In genomic region chr16:55123652-55124051, GRCh38 we compare ENCODE assay signal across 28 cellular contexts.
"Had no signal": no experiment of that assay in that cellular context is flagged by ENCODE, and none has a peak within 500 bp of the region (broad histone marks: within the 10 kb centered on the region; RNA-seq: fewer than 3 reads in every experiment).

No MANE protein-coding gene starts in this region.

- H3K9me3 ChIP-seq: colonic mucosa, esophagus squamous epithelium, gastrocnemius medialis had no signal

- H3K79me2 ChIP-seq: hepatocyte had no signal

- H3K27me3 ChIP-seq: colonic mucosa, foreskin keratinocyte, gastrocnemius medialis, gastroesophageal sphincter, heart left ventricle, heart right ventricle, hepatocyte had no signal

- H2AFZ ChIP-seq: hepatocyte had no signal

- DNase-seq: colonic mucosa; cortex of kidney; dermis blood vessel endothelial cell; dorsolateral prefrontal cortex; effector CD4-positive, alpha-beta T cell; effector CD8-positive, alpha-beta T cell; effector memory CD4-positive, alpha-beta T cell; effector memory CD8-positive, alpha-beta T cell; endodermal cell; erythroblast; esophagus squamous epithelium; foreskin fibroblast; foreskin keratinocyte; foreskin melanocyte; gastrocnemius medialis; glutamatergic neuron; head of caudate nucleus; heart left ventricle; heart right ventricle had no signal

- FAIRE-seq: endometrium, endothelial cell of umbilical vein, frontal cortex had no signal

- H3K27ac ChIP-seq: colonic mucosa, coronary artery, dorsolateral prefrontal cortex, epithelial cell of prostate, esophagus muscularis mucosa, esophagus squamous epithelium, foreskin keratinocyte, gastrocnemius medialis, gastroesophageal sphincter, heart left ventricle, heart right ventricle, hepatocyte had no signal

- ATAC-seq: effector memory CD8-positive, alpha-beta T cell; esophagus mucosa; foreskin keratinocyte; gastrocnemius medialis; gastroesophageal sphincter; heart left ventricle; heart right ventricle had no signal

- H3K36me3 ChIP-seq: colonic mucosa, esophagus muscularis mucosa, esophagus squamous epithelium, gastrocnemius medialis, gastroesophageal sphincter, heart left ventricle, heart right ventricle had no signal

- H3K4me1 ChIP-seq: colonic mucosa, esophagus muscularis mucosa, esophagus squamous epithelium, foreskin keratinocyte, gastrocnemius medialis, gastroesophageal sphincter, heart left ventricle, heart right ventricle had no signal

- H3K4me3 ChIP-seq: colonic mucosa, coronary artery, dorsolateral prefrontal cortex, esophagus muscularis mucosa, esophagus squamous epithelium, gastrocnemius medialis, gastroesophageal sphincter, heart left ventricle, heart right ventricle, hepatocyte had no signal

- H3K4me2 ChIP-seq: hepatocyte had no signal
